In the genomic region with DNA sequence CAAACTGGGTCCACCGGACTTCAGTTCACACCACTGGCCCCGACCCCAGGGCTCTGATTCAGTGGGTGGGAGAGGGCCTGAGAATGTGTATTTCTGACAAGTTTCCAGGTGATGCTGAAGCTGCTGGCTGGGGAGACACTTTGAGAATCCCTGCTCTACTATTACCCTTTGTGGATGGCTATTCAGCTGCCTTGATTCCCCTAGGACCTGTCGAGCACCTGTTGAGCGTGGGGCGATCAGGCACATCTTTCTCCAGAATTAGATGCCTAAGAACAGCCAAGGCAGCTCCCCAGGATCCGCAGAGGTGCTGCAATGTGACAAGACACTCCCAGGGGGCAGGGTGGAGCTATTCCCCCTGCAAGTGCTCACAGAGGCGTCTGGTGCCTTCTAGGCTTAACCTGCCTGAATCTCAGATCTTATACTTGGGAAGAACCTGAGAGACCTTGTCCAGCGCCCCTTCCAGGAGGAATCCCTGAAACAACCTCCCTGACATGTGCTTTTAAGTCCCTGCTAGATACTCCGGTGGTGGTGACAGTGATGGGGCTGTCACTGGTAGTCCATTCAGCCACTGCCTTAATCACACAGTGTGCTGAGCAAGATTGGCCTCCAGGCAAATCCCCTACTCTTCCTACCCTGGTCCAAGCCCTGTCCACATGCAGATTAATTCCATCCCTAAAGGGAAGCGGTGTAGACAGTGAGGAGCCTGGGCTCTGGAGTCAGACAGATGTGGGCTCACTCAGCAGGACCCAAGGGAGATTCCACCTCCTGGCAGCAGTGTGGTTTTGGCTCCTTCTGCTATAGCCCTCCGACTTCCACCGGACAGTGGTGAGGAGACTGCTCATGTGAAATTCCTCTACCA, we compare ENCODE assay signal across 9 cellular contexts. TPM values are rescaled to one million over a fixed set of nuclear protein-coding genes. Genes with fewer than 3 reads are reported as not detected.
DNase-seq lines count a peak whose midpoint lies in the region; ATAC-seq and TF ChIP-seq lines count a peak whose summit lies in the region.
"Had no signal": no experiment of that assay in that cellular context is flagged by ENCODE, and none has a peak within 500 bp of the region (broad histone marks: within the 10 kb centered on the region; RNA-seq: fewer than 3 reads in every experiment).

No MANE protein-coding gene starts in this region.

- peak; percentile 26; the same call in 1 of the 2 replicates for TF ChIP-seq CTCF in WI38 (IDR thresholded peaks at IDR 0.05; ENCODE audit: low read depth, low read length)
- TF ChIP-seq CTCF in neural crest cell (conservative IDR thresholded peaks at IDR 0.05): peak; percentile 49

- H3K79me2 ChIP-seq in Karpas-422 (ENCODE audit: low read length): no peaks in the 10 kb centered on the region

- H3K4me1 ChIP-seq in Karpas-422 (ENCODE audit: low read length): no peaks in the 10 kb centered on the region; the same call in 1 of the 2 replicates

- H3K9me3 ChIP-seq in Karpas-422 (ENCODE audit: low read length): no peaks in the 10 kb centered on the region

- no peaks in the 10 kb centered on the region for H3K27me3 ChIP-seq in Karpas-422 (ENCODE audit: low read length)

- no peaks in the 10 kb centered on the region for H4K20me1 ChIP-seq in Karpas-422 (ENCODE audit: insufficient read depth, low read depth, low read length)

- H3K27ac ChIP-seq in Karpas-422 (ENCODE audit: low read length): no peak overlapping the region
- H3K27ac ChIP-seq: SK-N-MC had no signal

- no peak overlapping the region for H2AFZ ChIP-seq in Karpas-422 (ENCODE audit: low read length)

- no peaks in the 10 kb centered on the region for H3K9me2 ChIP-seq in Karpas-422 (replicated peaks; ENCODE audit: insufficient read depth, low read length)

- no peak overlapping the region for H3K4me3 Mint-ChIP-seq in neural crest cell

- peak; percentile 55 for DNase-seq in NCI-H1436 (lab: John Stamatoyannopoulos, UW)
- no peak for DNase-seq in NCI-H1436 treated with DMSO at 0.1 percent for 48 hours (lab: John Stamatoyannopoulos, UW)
- DNase-seq in Karpas-422: peak; percentile 73
- peak; percentile 22 for DNase-seq in neural crest cell (ENCODE audit: low read depth, low spot score)
- no peak for DNase-seq in anterior cingulate cortex (lab: John Stamatoyannopoulos, UW)

- peaks cover 3% of the 10 kb centered on the region for H3K4me1 Mint-ChIP-seq in neural crest cell

- no peaks in the 10 kb centered on the region for H3K36me3 ChIP-seq in Karpas-422 (ENCODE audit: insufficient read depth, low read length)

- no peak overlapping the region for H3K9ac ChIP-seq in Karpas-422 (ENCODE audit: low read length)

- H3K9me3 Mint-ChIP-seq in neural crest cell: no peaks in the 10 kb centered on the region

- no peak overlapping the region for H3K27ac Mint-ChIP-seq in neural crest cell (ENCODE audit: unreplicated experiment)

- no peaks in the 10 kb centered on the region for H3K36me3 Mint-ChIP-seq in neural crest cell (ENCODE audit: low read depth)

- H3K4me3 ChIP-seq in Karpas-422 (ENCODE audit: low read length) (no peak overlapping the region), WI38 (ENCODE audit: low read depth, low read length) (no peak overlapping the region)
- H3K4me3 ChIP-seq: SK-N-MC had no signal

- no peak overlapping the region for H3K4me2 ChIP-seq in Karpas-422 (ENCODE audit: low read depth, low read length, poor library complexity, severe bottlenecking)

- ATAC-seq in GM21360 (IDR thresholded peaks at IDR 0.05; ENCODE audit: unreplicated experiment) (no peak), HG03565 (IDR thresholded peaks at IDR 0.05; ENCODE audit: unreplicated experiment) (no peak)

- peaks cover 12% of the 10 kb centered on the region for H3K27me3 Mint-ChIP-seq in neural crest cell (ENCODE audit: low read depth)

RNA-seq across cellular contexts. Expression of a gene that starts 43.4 kb away (rescaled TPM):
- total RNA-seq in Karpas-422 (2014; rRNA removed; shearing (Covaris generic); ENCODE audit: low replicate concordance): 0.04 and 0.07 TPM in 2 replicates
- 0.07 and 0.19 TPM in 2 replicates for total RNA-seq in neural crest cell

Comparison
In these comparisons a context has a peak if more than half of its experiments do, and no peak if none do; other contexts are left out.
1. DNase-seq: peak in NCI-H1436 (single experiment), Karpas-422 (single experiment) and neural crest cell (single experiment); none in NCI-H1436 treated with DMSO at 0.1 percent for 48 hours (single experiment) and anterior cingulate cortex (0 of 58).